8 cellular contexts compared by ENCODE assay signal in genomic region chr12:10614056-10614370, GRCh38. TPM values are rescaled to one million over a fixed set of nuclear protein-coding genes. Genes with fewer than 3 reads are reported as not detected.
DNase-seq lines count a peak whose midpoint lies in the region; ATAC-seq, FAIRE-seq and TF ChIP-seq lines count a peak whose summit lies in the region.

No MANE protein-coding gene starts in this region.

- H3K27me3 Mint-ChIP-seq in activated T-cell treated with anti-CD3 and anti-CD28 coated beads, Interleukin-2, amount 50 U/mL, for 24 hours = peaks cover 11% of the 10 kb centered on the region
- H3K27me3 Mint-ChIP-seq in activated CD8-positive, alpha-beta T cell treated with anti-CD3 and anti-CD28 coated beads for 36 hours = peaks cover 2% of the 10 kb centered on the region

- H3K27ac ChIP-seq in keratinocyte (ENCODE audit: control insufficient read depth, insufficient read depth, low read length) = peak overlapping the region; percentile 99
- H3K27ac ChIP-seq in tibial artery = peak overlapping the region; percentile 84 to 89

- intact Hi-C loops in activated CD8-positive, alpha-beta T cell treated with anti-CD3 and anti-CD28 coated beads for 36 hours (cut with micrococcal nuclease) = no loop called here
- intact Hi-C loops in tibial artery (cut with DNase I; ENCODE audit: low total_unique reads) = loop anchor here (5.0 to 10.0 kb wide), 2 partner anchors 111 to 138 kb away; partner anchors contain the start of gene YBX3

- no peaks in the 10 kb centered on the region for H3K27me3 ChIP-seq in keratinocyte (ENCODE audit: control insufficient read depth, extremely low read depth, insufficient read depth, low read length)
- peaks cover 0 to 3% of the 10 kb centered on the region in 2 donors for H3K27me3 ChIP-seq in tibial artery

- peaks cover 22% of the 10 kb centered on the region for H3K79me2 ChIP-seq in keratinocyte (ENCODE audit: control insufficient read depth, insufficient read depth, low read length)

- no peaks in the 10 kb centered on the region for H4K20me1 ChIP-seq in keratinocyte (ENCODE audit: control insufficient read depth, extremely low read depth, insufficient read depth, low read length)

- peak overlapping the region; percentile 100 for H3K27ac Mint-ChIP-seq in activated T-cell treated with anti-CD3 and anti-CD28 coated beads, Interleukin-2, amount 50 U/mL, for 24 hours
- H3K27ac Mint-ChIP-seq in activated CD8-positive, alpha-beta T cell treated with anti-CD3 and anti-CD28 coated beads for 36 hours = peak overlapping the region; percentile 100

- peak overlapping the region; percentile 99 for H3K4me3 Mint-ChIP-seq in activated T-cell treated with anti-CD3 and anti-CD28 coated beads, Interleukin-2, amount 50 U/mL, for 24 hours
- H3K4me3 Mint-ChIP-seq in activated CD8-positive, alpha-beta T cell treated with anti-CD3 and anti-CD28 coated beads for 36 hours = peak overlapping the region; percentile 100

- DNase-seq in activated T-cell treated with anti-CD3 and anti-CD28 coated beads, Interleukin-2, amount 50 U/mL, for 24 hours = no peak
- DNase-seq in activated T-cell treated with anti-CD3 and anti-CD28 coated beads for 4 hours (no peak), keratinocyte (ENCODE audit: low read depth, low spot score) (no peak), tibial artery (no peak), AG20443 (ENCODE audit: low spot score) (no peak), NCI-H524 (lab: John Stamatoyannopoulos, UW) (no peak)
- DNase-seq in activated CD8-positive, alpha-beta T cell treated with anti-CD3 and anti-CD28 coated beads for 36 hours = no peak

- peaks cover 48% of the 10 kb centered on the region for H3K36me3 Mint-ChIP-seq in activated T-cell treated with anti-CD3 and anti-CD28 coated beads, Interleukin-2, amount 50 U/mL, for 24 hours (ENCODE audit: low read depth)
- peaks cover 38% of the 10 kb centered on the region for H3K36me3 Mint-ChIP-seq in activated CD8-positive, alpha-beta T cell treated with anti-CD3 and anti-CD28 coated beads for 36 hours (ENCODE audit: low read depth)

- dilution Hi-C loops in keratinocyte (cut with MboI; ENCODE audit: extremely low pct_ligation_motif_present, low sequenced_read_pairs) = no loop called here

- H3K9me3 ChIP-seq in keratinocyte (ENCODE audit: control insufficient read depth, low read depth, low read length) = no peaks in the 10 kb centered on the region
- H3K9me3 ChIP-seq in tibial artery = no peaks in the 10 kb centered on the region

- H3K4me3 ChIP-seq in keratinocyte (ENCODE audit: control insufficient read depth in 2 of 3, extremely low read depth in 1 of 3, insufficient read depth in 2 of 3, low read depth in 1 of 3, low read length in 3 of 3) (peak overlapping the region; percentile 77 to 97 (median 82)), tibial artery (peak overlapping the region; percentile 66 to 76)

- H3K4me1 ChIP-seq in keratinocyte (ENCODE audit: control insufficient read depth, extremely low read depth, insufficient read depth, low read length) (peaks cover 31% of the 10 kb centered on the region), tibial artery (peaks cover 0 to 25% (median 10%) of the 10 kb centered on the region in 4 donors)

- POLR2A ChIA-PET in activated CD8-positive, alpha-beta T cell treated with anti-CD3 and anti-CD28 coated beads for 36 hours (lab: Charles Lee) = interaction anchor here (0.6 to 1.5 kb wide), 7 partner anchors 21 to 449 kb away, joined by 3 to 4 read pairs (median 3); no protein-coding TSS in a partner anchor

- peak overlapping the region; percentile 86 for H3K4me2 ChIP-seq in keratinocyte (ENCODE audit: control insufficient read depth, extremely low read depth, insufficient read depth, low read depth, low read length)

- H3K9me3 Mint-ChIP-seq in activated T-cell treated with anti-CD3 and anti-CD28 coated beads, Interleukin-2, amount 50 U/mL, for 24 hours = no peaks in the 10 kb centered on the region
- no peaks in the 10 kb centered on the region for H3K9me3 Mint-ChIP-seq in activated CD8-positive, alpha-beta T cell treated with anti-CD3 and anti-CD28 coated beads for 36 hours

- TF ChIP-seq CTCF in activated CD8-positive, alpha-beta T cell treated with anti-CD3 and anti-CD28 coated beads for 36 hours (IDR thresholded peaks at IDR 0.05) = no peak
- no peak for TF ChIP-seq CTCF in keratinocyte (optimal IDR thresholded peaks at IDR 0.05 in 1 of 3, IDR thresholded peaks at IDR 0.05 in 1 of 3, conservative IDR thresholded peaks at IDR 0.05 in 1 of 3; ENCODE audit: extremely low read depth in 1 of 3, insufficient read depth in 2 of 3, low read length in 3 of 3)
- TF ChIP-seq CTCF in tibial artery (IDR thresholded peaks at IDR 0.05) = no peak

- CTCF ChIA-PET in activated CD8-positive, alpha-beta T cell treated with anti-CD3 and anti-CD28 coated beads for 36 hours (lab: Charles Lee) = interaction anchor here (1.6 to 2.3 kb wide), 3 partner anchors 61 to 461 kb away, joined by 3 to 11 read pairs (median 4); no protein-coding TSS in a partner anchor

- peaks cover 43% of the 10 kb centered on the region for H3K4me1 Mint-ChIP-seq in activated T-cell treated with anti-CD3 and anti-CD28 coated beads, Interleukin-2, amount 50 U/mL, for 24 hours (ENCODE audit: low read depth)
- H3K4me1 Mint-ChIP-seq in activated CD8-positive, alpha-beta T cell treated with anti-CD3 and anti-CD28 coated beads for 36 hours (ENCODE audit: low read depth) = peaks cover 30% of the 10 kb centered on the region

- peak overlapping the region; percentile 90 for H2AFZ ChIP-seq in keratinocyte (ENCODE audit: control insufficient read depth, low read length)

- FAIRE-seq in keratinocyte (lab: Jason Lieb, UNC) = no peak

- peak overlapping the region; percentile 99 for H3K9ac ChIP-seq in keratinocyte (ENCODE audit: control insufficient read depth, extremely low read depth, insufficient read depth, low read length)

- H3K9me1 ChIP-seq in keratinocyte (ENCODE audit: control insufficient read depth, extremely low read depth, insufficient read depth, low read length) = no peaks in the 10 kb centered on the region

- H3K36me3 ChIP-seq in keratinocyte (ENCODE audit: control insufficient read depth in 2 of 2, extremely low read depth in 1 of 2, insufficient read depth in 2 of 2, low read length in 2 of 2) (peaks cover 0 to 3% of the 10 kb centered on the region in 2 experiments), tibial artery (peaks cover 1 to 12% (median 5%) of the 10 kb centered on the region in 3 donors)

- ATAC-seq in activated CD8-positive, alpha-beta T cell treated with anti-CD3 and anti-CD28 coated beads for 36 hours = no peak
- no peak for ATAC-seq in HG02642 (IDR thresholded peaks at IDR 0.05; ENCODE audit: poor library complexity, unreplicated experiment)

RNA-seq across cellular contexts. Expression of gene MAGOHB, which starts 0.6 kb away (rescaled TPM):
- 10 to 100 TPM; 80.4 to 85.6 TPM for total RNA-seq in activated CD8-positive, alpha-beta T cell treated with anti-CD3 and anti-CD28 coated beads for 36 hours
- 13.3 to 34.2 TPM (median 23.1 TPM) in 3 replicates for polyA plus RNA-seq in keratinocyte
- polyA plus RNA-seq in keratinocyte (2011; ENCODE audit: low read depth) = 15.9 TPM
- polyA plus RNA-seq in keratinocyte (2011; cell fraction: cytosol; rRNA removed) = 7.8 and 14.2 TPM in 2 replicates
- 5.7 and 12.0 TPM in 2 replicates for polyA plus RNA-seq in keratinocyte (2011; cell fraction: nucleus; rRNA removed)
- polyA plus RNA-seq in keratinocyte (2012; ENCODE audit: low replicate concordance) = 8.1 and 39.3 TPM in 2 replicates
- 2.8 to 20.0 TPM (median 3.1 TPM) in 3 replicates for polyA minus RNA-seq in keratinocyte
- polyA minus RNA-seq in keratinocyte (2011; cell fraction: cytosol; rRNA and poly(A)+ RNA removed) = 5.2 TPM
- polyA minus RNA-seq in keratinocyte (2011; cell fraction: nucleus; rRNA and poly(A)+ RNA removed) = 3.6 and 9.3 TPM in 2 replicates

RNA-seq across cellular contexts. Expression of gene STYK1, which starts 59.8 kb away (rescaled TPM):
- 1 to 10 TPM in 1 of 2 experiments, under 1 TPM in 1; 0.70 to 1.1 TPM for total RNA-seq in activated CD8-positive, alpha-beta T cell treated with anti-CD3 and anti-CD28 coated beads for 36 hours
- 2.0 to 2.8 TPM (median 2.3 TPM) in 3 replicates for polyA plus RNA-seq in keratinocyte
- polyA plus RNA-seq in keratinocyte (2011; ENCODE audit: low read depth) = 0.42 TPM
- 1.1 and 4.9 TPM in 2 replicates for polyA plus RNA-seq in keratinocyte (2011; cell fraction: cytosol; rRNA removed)
- polyA plus RNA-seq in keratinocyte (2011; cell fraction: nucleus; rRNA removed) = 2.9 and 3.7 TPM in 2 replicates
- 0.51 and 1.7 TPM in 2 replicates for polyA plus RNA-seq in keratinocyte (2012; ENCODE audit: low replicate concordance)
- 3.6 to 6.2 TPM (median 4.2 TPM) in 3 replicates for polyA minus RNA-seq in keratinocyte
- polyA minus RNA-seq in keratinocyte (2011; cell fraction: cytosol; rRNA and poly(A)+ RNA removed) = 0.58 TPM
- 2.6 and 3.1 TPM in 2 replicates for polyA minus RNA-seq in keratinocyte (2011; cell fraction: nucleus; rRNA and poly(A)+ RNA removed)
